ENCODE assay signal across 1 cellular context in the genomic region with DNA sequence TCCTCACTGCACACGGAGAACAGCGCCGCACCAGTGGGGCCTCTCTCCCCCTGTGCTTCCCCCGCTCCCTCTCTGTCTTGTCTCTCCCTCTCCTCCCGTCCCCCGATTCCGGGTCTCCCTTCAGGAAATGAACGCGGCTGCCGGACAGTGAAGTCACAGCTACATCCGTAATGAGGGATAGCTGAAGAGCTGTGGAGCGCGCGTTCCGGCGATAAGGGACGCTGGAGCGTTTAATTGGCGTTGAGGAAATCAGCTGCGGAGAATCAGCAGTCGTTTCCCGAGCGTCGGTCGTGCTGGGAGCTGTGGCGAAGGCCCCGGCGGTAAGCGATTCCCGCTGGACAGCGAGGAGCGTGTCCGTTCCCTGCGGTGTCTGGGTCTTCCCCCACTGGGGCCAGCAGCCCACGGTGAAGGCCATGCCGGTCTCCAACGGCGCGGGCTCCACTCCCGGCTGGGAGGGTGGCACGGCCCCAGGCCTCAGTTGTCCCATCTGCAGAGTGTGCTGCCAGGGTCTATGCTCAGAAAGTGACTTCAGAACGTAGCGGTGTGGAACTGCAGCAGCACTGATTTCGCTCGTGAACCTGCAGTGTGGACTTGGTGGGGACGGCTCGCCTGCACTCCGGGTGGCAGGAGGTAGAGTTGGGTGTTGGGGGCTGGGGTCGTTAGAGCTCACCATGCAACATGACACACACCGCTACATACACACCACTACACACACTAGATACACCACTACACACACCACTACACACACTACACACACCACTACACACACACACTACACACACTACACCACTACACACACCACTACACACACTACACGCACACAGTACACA.
TF ChIP-seq lines count a peak whose summit lies in the region.

No MANE protein-coding gene starts in this region.

TF ChIP-seq in H1, 55 proteins besides CTCF, POLR2A, EP300 and RAD21:
- TF ChIP-seq SIN3A (conservative IDR thresholded peaks at IDR 0.05 in 1 of 2, IDR thresholded peaks at IDR 0.05 in 1 of 2; ENCODE audit: low read depth in 1 of 2, low read length in 2 of 2) (no peak), E2F6 (IDR thresholded peaks at IDR 0.05) (no peak), TCF12 (IDR thresholded peaks at IDR 0.05; ENCODE audit: low read depth, low read length) (no peak), SIRT6 (IDR thresholded peaks at IDR 0.05; ENCODE audit: low read length) (no peak), CTBP2 (IDR thresholded peaks at IDR 0.05; ENCODE audit: borderline replicate concordance, insufficient read depth, insufficient read length, low read length) (no peak), BRCA1 (IDR thresholded peaks at IDR 0.05; ENCODE audit: low read depth, low read length) (no peak), MAFK (IDR thresholded peaks at IDR 0.05; ENCODE audit: low read depth, low read length) (no peak), TBP (IDR thresholded peaks at IDR 0.05; ENCODE audit: low read depth, low read length) (no peak), TAF1 (IDR thresholded peaks at IDR 0.05; ENCODE audit: low read depth, low read length) (no peak), POU5F1 (IDR thresholded peaks at IDR 0.05; ENCODE audit: low read depth, low read length) (no peak), GABPA (IDR thresholded peaks at IDR 0.05; ENCODE audit: borderline replicate concordance, insufficient read depth, low read length) (no peak), SAP30 (IDR thresholded peaks at IDR 0.05; ENCODE audit: insufficient read depth, insufficient replicate concordance, low read length) (no peak), KDM1A (IDR thresholded peaks at IDR 0.05; ENCODE audit: borderline replicate concordance, low read length) (no peak), EZH2 (IDR thresholded peaks at IDR 0.05; ENCODE audit: low read depth, low read length, severe bottlenecking) (no peak)
- TF ChIP-seq, protein P1, sequence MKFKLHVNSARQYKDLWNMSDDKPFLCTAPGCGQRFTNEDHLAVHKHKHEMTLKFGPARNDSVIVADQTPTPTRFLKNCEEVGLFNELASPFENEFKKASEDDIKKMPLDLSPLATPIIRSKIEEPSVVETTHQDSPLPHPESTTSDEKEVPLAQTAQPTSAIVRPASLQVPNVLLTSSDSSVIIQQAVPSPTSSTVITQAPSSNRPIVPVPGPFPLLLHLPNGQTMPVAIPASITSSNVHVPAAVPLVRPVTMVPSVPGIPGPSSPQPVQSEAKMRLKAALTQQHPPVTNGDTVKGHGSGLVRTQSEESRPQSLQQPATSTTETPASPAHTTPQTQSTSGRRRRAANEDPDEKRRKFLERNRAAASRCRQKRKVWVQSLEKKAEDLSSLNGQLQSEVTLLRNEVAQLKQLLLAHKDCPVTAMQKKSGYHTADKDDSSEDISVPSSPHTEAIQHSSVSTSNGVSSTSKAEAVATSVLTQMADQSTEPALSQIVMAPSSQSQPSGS (IDR thresholded peaks at IDR 0.05; ENCODE audit: low read length) = no peak
